ENCODE assay signal across 33 cellular contexts in genomic region chr2:33317369-33318015, GRCh38.
A peak's percentile ranks its signal among the peaks of the same experiment; 100 is the strongest.
DNase-seq lines count a peak whose midpoint lies in the region; ATAC-seq and TF ChIP-seq lines count a peak whose summit lies in the region.
"Had no signal": no experiment of that assay in that cellular context is flagged by ENCODE, and none has a peak within 500 bp of the region (broad histone marks: within the 10 kb centered on the region; RNA-seq: fewer than 3 reads in every experiment).

No MANE protein-coding gene starts in this region.

- no peak overlapping the region for H3K4me3 ChIP-seq in fibroblast of villous mesenchyme (ENCODE audit: low read depth, low read length)
- H3K4me3 ChIP-seq: gastrocnemius medialis, neural progenitor cell, smooth muscle cell, suprapubic skin had no signal

- no peak overlapping the region for H3K4me3 Mint-ChIP-seq in activated CD8-positive, alpha-beta T cell treated with anti-CD3 and anti-CD28 coated beads for 36 hours
- H3K4me3 Mint-ChIP-seq: activated naive CD8-positive, alpha-beta T cell; CD4-positive, CD25-positive, alpha-beta regulatory T cell; effector memory CD8-positive, alpha-beta T cell; immature natural killer cell; memory B cell; neural progenitor cell; T-helper 1 cell treated with Interleukin-12 subunit alpha and Interleukin-12 subunit beta and Interleukin-4 antibody, amounts not matched to agents 30 μg/mL and 1 μg/mL, for 36 hours had no signal

- POLR2A ChIA-PET in activated CD8-positive, alpha-beta T cell treated with anti-CD3 and anti-CD28 coated beads for 36 hours (lab: Charles Lee): no interaction called here

- peaks cover 14% of the 10 kb centered on the region for H3K27me3 Mint-ChIP-seq in activated CD8-positive, alpha-beta T cell treated with anti-CD3 and anti-CD28 coated beads for 36 hours

- intact Hi-C loops in sciatic nerve (cut with DNase I): no loop called here
- intact Hi-C loops in activated CD8-positive, alpha-beta T cell treated with anti-CD3 and anti-CD28 coated beads for 36 hours (cut with micrococcal nuclease): no loop called here

- CTCF ChIA-PET in activated CD8-positive, alpha-beta T cell treated with anti-CD3 and anti-CD28 coated beads for 36 hours (lab: Charles Lee): interaction anchor here (1.0 kb wide), 1 partner anchor 62 kb away, joined by 3 read pairs; no protein-coding TSS in a partner anchor

- DNase-seq in NCI-H2171 treated with DMSO at 0.1 percent for 48 hours (lab: John Stamatoyannopoulos, UW) (peak; percentile 15), NCI-H2171 (lab: John Stamatoyannopoulos, UW) (no peak), GM04504 (ENCODE audit: low read depth) (peak; percentile 46), fibroblast of villous mesenchyme (ENCODE audit: low read depth) (peak; percentile 39), sciatic nerve (ENCODE audit: low spot score) (no peak)
- no peak for DNase-seq in activated CD8-positive, alpha-beta T cell treated with anti-CD3 and anti-CD28 coated beads for 36 hours
- DNase-seq: 8988T; activated CD8-positive, alpha-beta memory T cell treated with anti-CD3 and anti-CD28 coated beads for 24 hours; AML-193; anterior cingulate cortex; caudate nucleus; CD4-positive, CD25-positive, alpha-beta regulatory T cell; cortex of kidney; effector memory CD8-positive, alpha-beta T cell; EL; gastrocnemius medialis; hypothalamus; immature natural killer cell; KBM-7; NCI-H1105; NCI-H187; NCI-H510A; retina; RPMI8226; stimulated activated naive CD4-positive, alpha-beta T cell had no signal

- no peaks in the 10 kb centered on the region for H3K36me3 Mint-ChIP-seq in activated CD8-positive, alpha-beta T cell treated with anti-CD3 and anti-CD28 coated beads for 36 hours (ENCODE audit: low read depth)
- H3K36me3 Mint-ChIP-seq: activated naive CD8-positive, alpha-beta T cell; CD4-positive, CD25-positive, alpha-beta regulatory T cell; immature natural killer cell; memory B cell had no signal

- peak; percentile 47 for ATAC-seq in sciatic nerve
- no peak for ATAC-seq in HG03439 (IDR thresholded peaks at IDR 0.05; ENCODE audit: unreplicated experiment)
- ATAC-seq in GM18502 (IDR thresholded peaks at IDR 0.05; ENCODE audit: poor library complexity, unreplicated experiment): no peak
- no peak for ATAC-seq in activated CD8-positive, alpha-beta T cell treated with anti-CD3 and anti-CD28 coated beads for 36 hours
- ATAC-seq: effector memory CD8-positive, alpha-beta T cell; gastrocnemius medialis had no signal

- H3K27ac Mint-ChIP-seq in activated CD8-positive, alpha-beta T cell treated with anti-CD3 and anti-CD28 coated beads for 36 hours: no peak overlapping the region
- H3K27ac Mint-ChIP-seq: activated naive CD8-positive, alpha-beta T cell; CD4-positive, CD25-positive, alpha-beta regulatory T cell; effector memory CD8-positive, alpha-beta T cell; immature natural killer cell; memory B cell; neural progenitor cell; T-helper 1 cell treated with Interleukin-12 subunit alpha and Interleukin-12 subunit beta and Interleukin-4 antibody, amounts not matched to agents 30 μg/mL and 1 μg/mL, for 36 hours had no signal

- peaks cover 20% of the 10 kb centered on the region for H3K4me1 Mint-ChIP-seq in activated CD8-positive, alpha-beta T cell treated with anti-CD3 and anti-CD28 coated beads for 36 hours (ENCODE audit: low read depth)
- H3K4me1 Mint-ChIP-seq: neural progenitor cell had no signal

- no peaks in the 10 kb centered on the region for H3K9me3 Mint-ChIP-seq in activated CD8-positive, alpha-beta T cell treated with anti-CD3 and anti-CD28 coated beads for 36 hours
- H3K9me3 Mint-ChIP-seq: CD4-positive, CD25-positive, alpha-beta regulatory T cell; effector memory CD8-positive, alpha-beta T cell; memory B cell; neural progenitor cell; T-helper 1 cell treated with Interleukin-12 subunit alpha and Interleukin-12 subunit beta and Interleukin-4 antibody, amounts not matched to agents 30 μg/mL and 1 μg/mL, for 36 hours had no signal

- TF ChIP-seq CTCF in fibroblast of villous mesenchyme (IDR thresholded peaks at IDR 0.05; ENCODE audit: insufficient read depth, low read depth, low read length): no peak
- TF ChIP-seq CTCF in activated CD8-positive, alpha-beta T cell treated with anti-CD3 and anti-CD28 coated beads for 36 hours (IDR thresholded peaks at IDR 0.05): no peak

Comparison
In these comparisons a context has a peak if more than half of its experiments do, and no peak if none do; other contexts are left out.
1. DNase-seq: peak in NCI-H2171 treated with DMSO at 0.1 percent for 48 hours (single experiment), GM04504 (single experiment) and fibroblast of villous mesenchyme (single experiment); none in NCI-H2171 (single experiment), sciatic nerve (single experiment) and activated CD8-positive, alpha-beta T cell treated with anti-CD3 and anti-CD28 coated beads for 36 hours (single experiment).